ENCODE assay signal across 9 cellular contexts in the genomic region with DNA sequence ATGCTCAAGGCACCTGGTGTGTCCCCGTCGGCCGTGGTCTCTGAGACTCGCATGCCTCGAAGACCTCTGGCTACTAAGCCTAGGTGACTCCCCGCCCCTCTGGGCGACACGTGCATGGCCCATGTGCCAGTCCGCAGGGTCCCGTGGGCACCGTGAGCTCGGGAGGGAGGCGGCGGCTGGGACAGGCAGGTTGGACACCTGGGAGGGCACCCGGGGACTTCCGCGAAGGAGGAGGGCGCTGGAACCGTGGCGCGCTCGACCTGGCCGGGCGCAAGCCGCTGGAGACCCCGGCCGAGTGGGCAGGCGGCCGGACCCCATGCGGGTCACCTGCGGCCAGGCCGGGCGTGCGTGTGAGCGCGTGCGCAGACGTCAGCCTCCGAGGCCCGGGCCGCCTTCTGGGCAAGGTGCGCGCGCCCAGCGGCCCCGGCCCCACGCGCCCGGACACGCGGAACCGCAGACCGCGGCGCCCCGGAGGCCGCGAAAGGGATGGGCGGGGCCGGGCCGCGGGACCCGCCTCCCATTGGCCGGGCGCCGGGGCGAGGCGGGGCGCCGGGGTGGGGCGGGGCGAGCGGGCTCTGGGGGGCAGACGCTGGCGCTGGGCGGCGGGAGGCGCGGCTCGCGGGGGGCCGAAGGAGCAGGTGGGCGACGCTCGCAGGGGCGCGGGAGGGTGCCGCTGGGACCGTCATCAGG. TPM values are rescaled to one million over a fixed set of nuclear protein-coding genes. Genes with fewer than 3 reads are reported as not detected.
DNase-seq lines count a peak whose midpoint lies in the region; ATAC-seq, FAIRE-seq and TF ChIP-seq lines count a peak whose summit lies in the region.
"Had no signal": no experiment of that assay in that cellular context is flagged by ENCODE, and none has a peak within 500 bp of the region (broad histone marks: within the 10 kb centered on the region; RNA-seq: fewer than 3 reads in every experiment).

No MANE protein-coding gene starts in this region.

- H3K36me3 ChIP-seq in breast epithelium: no peaks in the 10 kb centered on the region
- no peaks in the 10 kb centered on the region for H3K36me3 ChIP-seq in keratinocyte (ENCODE audit: control insufficient read depth in 2 of 2, extremely low read depth in 1 of 2, insufficient read depth in 2 of 2, low read length in 2 of 2)

- TF ChIP-seq POLR2A in breast epithelium (IDR thresholded peaks at IDR 0.05): no peak

- H3K27ac ChIP-seq in breast epithelium (peak overlapping the region; percentile 60 to 68), keratinocyte (ENCODE audit: control insufficient read depth, insufficient read depth, low read length) (no peak overlapping the region)

- peak overlapping the region; percentile 62 for H2AFZ ChIP-seq in keratinocyte (ENCODE audit: control insufficient read depth, low read length)

- ATAC-seq in HG03432 (IDR thresholded peaks at IDR 0.05; ENCODE audit: unreplicated experiment) (peak; percentile 69), HG03097 (IDR thresholded peaks at IDR 0.05; ENCODE audit: low FRiP score, unreplicated experiment) (no peak)

- no peaks in the 10 kb centered on the region for H3K9me1 ChIP-seq in keratinocyte (ENCODE audit: control insufficient read depth, extremely low read depth, insufficient read depth, low read length)

- dilution Hi-C loops in keratinocyte (cut with MboI; ENCODE audit: extremely low pct_ligation_motif_present, low sequenced_read_pairs): no loop called here

- intact Hi-C loops in breast epithelium (cut with DNase I; ENCODE audit: low total_unique reads): no loop called here

- H3K9me3 ChIP-seq in breast epithelium (no peaks in the 10 kb centered on the region), keratinocyte (ENCODE audit: control insufficient read depth, low read depth, low read length) (no peaks in the 10 kb centered on the region)

- TF ChIP-seq CTCF in WI38 (IDR thresholded peaks at IDR 0.05; ENCODE audit: low read depth, low read length) (no peak), breast epithelium (IDR thresholded peaks at IDR 0.05) (no peak), keratinocyte (optimal IDR thresholded peaks at IDR 0.05 in 1 of 3, IDR thresholded peaks at IDR 0.05 in 1 of 3, conservative IDR thresholded peaks at IDR 0.05 in 1 of 3; ENCODE audit: extremely low read depth in 1 of 3, insufficient read depth in 2 of 3, low read length in 3 of 3) (no peak)

- H4K20me1 ChIP-seq in keratinocyte (ENCODE audit: control insufficient read depth, extremely low read depth, insufficient read depth, low read length): peaks cover 6% of the 10 kb centered on the region

- peak; percentile 74 for DNase-seq in Daoy (ENCODE audit: low read depth)
- DNase-seq in breast epithelium (ENCODE audit: low spot score in 2 of 2): no peak
- no peak for DNase-seq in keratinocyte (ENCODE audit: low read depth, low spot score)
- DNase-seq in stimulated activated CD4-positive, alpha-beta T cell treated with anti-CD3 and anti-CD28 coated beads, Interleukin-12 subunit alpha, Interleukin-12 subunit beta, amount 100 ng/mL, for 4 hours: peak; percentile 74
- no peak for DNase-seq in HPDE6-E6E7 (ENCODE audit: extremely low spot score)

- H3K4me3 ChIP-seq in WI38 (ENCODE audit: low read depth, low read length) (peak overlapping the region; percentile 61), breast epithelium (peak overlapping the region; percentile 35 to 75 (median 57)), keratinocyte (ENCODE audit: control insufficient read depth in 2 of 3, extremely low read depth in 1 of 3, insufficient read depth in 2 of 3, low read depth in 1 of 3, low read length in 3 of 3) (peak overlapping the region; percentile 36 to 73 (median 65))

- no peaks in the 10 kb centered on the region for H3K27me3 ChIP-seq in breast epithelium
- peaks cover 37% of the 10 kb centered on the region for H3K27me3 ChIP-seq in keratinocyte (ENCODE audit: control insufficient read depth, extremely low read depth, insufficient read depth, low read length)

- H3K9ac ChIP-seq in keratinocyte (ENCODE audit: control insufficient read depth, extremely low read depth, insufficient read depth, low read length): peak overlapping the region; percentile 56

- no peaks in the 10 kb centered on the region for H3K79me2 ChIP-seq in keratinocyte (ENCODE audit: control insufficient read depth, insufficient read depth, low read length)

- no peak for FAIRE-seq in keratinocyte (lab: Jason Lieb, UNC)

- H3K4me2 ChIP-seq in keratinocyte (ENCODE audit: control insufficient read depth, extremely low read depth, insufficient read depth, low read depth, low read length): peak overlapping the region; percentile 82

- H3K4me1 ChIP-seq in breast epithelium: peaks cover 4 to 10% of the 10 kb centered on the region in 2 donors
- H3K4me1 ChIP-seq in keratinocyte (ENCODE audit: control insufficient read depth, extremely low read depth, insufficient read depth, low read length): peaks cover 7% of the 10 kb centered on the region

RNA-seq across cellular contexts. Expression of gene RASD2, which starts 0.6 kb away (rescaled TPM):
- 0.34 and 0.54 TPM in 2 replicates for total RNA-seq in Daoy (2014; rRNA removed; shearing (Covaris generic))
- total RNA-seq in breast epithelium: 1 to 10 TPM in 1 of 3 donors, under 1 TPM in 2; 0.16 to 1.3 (median 0.88) TPM
- 0.01 to 0.03 TPM in 2 of 3 replicates, not detected in the other for polyA plus RNA-seq in keratinocyte
- polyA plus RNA-seq in keratinocyte (2011; ENCODE audit: low read depth): not detected
- not detected in 2 replicates for polyA plus RNA-seq in keratinocyte (2011; cell fraction: cytosol; rRNA removed)
- 0.05 TPM in 1 of 2 replicates, not detected in the other for polyA plus RNA-seq in keratinocyte (2011; cell fraction: nucleus; rRNA removed)
- 0.21 TPM in 1 of 2 replicates, not detected in the other for polyA plus RNA-seq in keratinocyte (2012; ENCODE audit: low replicate concordance)
- polyA minus RNA-seq in keratinocyte: 0.13 TPM in 1 of 3 replicates, not detected in the others
- polyA minus RNA-seq in keratinocyte (2011; cell fraction: cytosol; rRNA and poly(A)+ RNA removed): not detected
- polyA minus RNA-seq in keratinocyte (2011; cell fraction: nucleus; rRNA and poly(A)+ RNA removed): not detected in 2 replicates
- total RNA-seq: T-helper 1 cell treated with Interleukin-12 subunit alpha and Interleukin-12 subunit beta and Interleukin-4 antibody, amounts not matched to agents 30 ng/mL and 1 ng/mL, for 36 hours had no signal

Comparison
In these comparisons a context has a peak if more than half of its experiments do, and no peak if none do; other contexts are left out.
1. DNase-seq: peak in Daoy (single experiment) and stimulated activated CD4-positive, alpha-beta T cell treated with anti-CD3 and anti-CD28 coated beads, Interleukin-12 subunit alpha, Interleukin-12 subunit beta, amount 100 ng/mL, for 4 hours (single experiment); none in breast epithelium (0 of 2), keratinocyte (single experiment) and HPDE6-E6E7 (single experiment).
2. Peak in every context shown above with its lines, with median percentiles within 50 percentile points of each other: H3K4me3 ChIP-seq.